In genomic region chr19:29277107-29277506, GRCh38 we compare ENCODE assay signal across 10 cellular contexts.
A peak's percentile ranks its signal among the peaks of the same experiment; 100 is the strongest.
DNase-seq lines count a peak whose midpoint lies in the region; ATAC-seq and TF ChIP-seq lines count a peak whose summit lies in the region.
"Had no signal": no experiment of that assay in that cellular context is flagged by ENCODE, and none has a peak within 500 bp of the region (broad histone marks: within the 10 kb centered on the region; RNA-seq: fewer than 3 reads in every experiment).

No MANE protein-coding gene starts in this region.

- no peak overlapping the region for H3K4me3 ChIP-seq in fibroblast of the aortic adventitia (ENCODE audit: low read depth, low read length)
- no peak overlapping the region for H3K4me3 ChIP-seq in hepatocyte
- H3K4me3 ChIP-seq: adrenal gland had no signal

- H3K36me3 ChIP-seq in hepatocyte (replicated peaks; ENCODE audit: insufficient read depth, low read depth) = no peaks in the 10 kb centered on the region
- H3K36me3 ChIP-seq: adrenal gland, neutrophil had no signal

- no peak overlapping the region for H2AFZ ChIP-seq in hepatocyte

- no peaks in the 10 kb centered on the region for H3K27me3 ChIP-seq in hepatocyte
- H3K27me3 ChIP-seq: adrenal gland, neutrophil had no signal

- no peak overlapping the region for H3K4me2 ChIP-seq in hepatocyte

- peak; percentile 79 for ATAC-seq in GM19351 (IDR thresholded peaks at IDR 0.05; ENCODE audit: unreplicated experiment)
- ATAC-seq in HG03378 (IDR thresholded peaks at IDR 0.05; ENCODE audit: unreplicated experiment) = peak; percentile 89

- H3K9me3 ChIP-seq in hepatocyte (ENCODE audit: low read depth) = no peaks in the 10 kb centered on the region
- H3K9me3 ChIP-seq: adrenal gland, neutrophil had no signal

- H3K79me2 ChIP-seq in hepatocyte = no peaks in the 10 kb centered on the region

- H3K9me2 ChIP-seq in hepatocyte (replicated peaks; ENCODE audit: insufficient read depth) = peaks cover 2% of the 10 kb centered on the region

- WGBS in hepatocyte (ENCODE audit: low lambda C conversion rate, missing lambda C conversion rate) = 44% methylated on average over 7 of the region's 7 CpGs

- TF ChIP-seq CTCF in fibroblast of the aortic adventitia (IDR thresholded peaks at IDR 0.05; ENCODE audit: insufficient read depth, low read length) = no peak
- no peak for TF ChIP-seq CTCF in hepatocyte (IDR thresholded peaks at IDR 0.05; ENCODE audit: poor library complexity)

- DNase-seq in AG08396 (ENCODE audit: low spot score) = peak; percentile 24
- DNase-seq in UCSD-AML1 (lab: John Stamatoyannopoulos, UW; ENCODE audit: unreplicated experiment) = peak; percentile 36
- DNase-seq in fibroblast of the aortic adventitia (ENCODE audit: low read depth) = peak; percentile 6
- peak; percentile 12 to 15 for DNase-seq in stimulated activated CD8-positive, alpha-beta memory T cell treated with anti-CD3 and anti-CD28 coated beads, Interleukin-7, amount 100 ng/mL, for 1 hour (ENCODE audit: low read depth in 2 of 2)
- no peak for DNase-seq in NCI-H2029 treated with DMSO at 0.1 percent for 48 hours (lab: John Stamatoyannopoulos, UW)
- no peak for DNase-seq in hepatocyte (ENCODE audit: low spot score)

- H3K27ac ChIP-seq in hepatocyte = no peak overlapping the region
- H3K27ac ChIP-seq: adrenal gland, neutrophil had no signal

- no peaks in the 10 kb centered on the region for H4K20me1 ChIP-seq in hepatocyte (ENCODE audit: insufficient read depth, poor library complexity, severe bottlenecking)

- H3K4me1 ChIP-seq in hepatocyte (ENCODE audit: insufficient read depth) = no peaks in the 10 kb centered on the region
- H3K4me1 ChIP-seq: adrenal gland had no signal

Comparison
In these comparisons a context has a peak if more than half of its experiments do, and no peak if none do; other contexts are left out.
1. DNase-seq: peak in AG08396 (single experiment), UCSD-AML1 (single experiment), fibroblast of the aortic adventitia (single experiment) and stimulated activated CD8-positive, alpha-beta memory T cell treated with anti-CD3 and anti-CD28 coated beads, Interleukin-7, amount 100 ng/mL, for 1 hour (2 of 2); none in NCI-H2029 treated with DMSO at 0.1 percent for 48 hours (single experiment) and hepatocyte (single experiment).